8 cellular contexts compared by ENCODE assay signal in genomic region chr1:220094016-220094911, GRCh38. TPM values are rescaled to one million over a fixed set of nuclear protein-coding genes. Genes with fewer than 3 reads are reported as not detected.
A peak's percentile ranks its signal among the peaks of the same experiment; 100 is the strongest.
DNase-seq lines count a peak whose midpoint lies in the region; ATAC-seq, FAIRE-seq and TF ChIP-seq lines count a peak whose summit lies in the region.

Gene IARS2 (plus strand): TSS chr1:220094132. CDS start chr1:220094217, 85 bp downstream.

- H3K27me3 ChIP-seq in bronchial epithelial cell (ENCODE audit: control insufficient read depth, insufficient read depth, low read length), result no peaks in the 10 kb centered on the region

- DNase-seq in NCI-H345 (lab: John Stamatoyannopoulos, UW), result peak; percentile 93
- no peak for DNase-seq in NCI-H345 treated with DMSO at 0.1 percent for 48 hours (lab: John Stamatoyannopoulos, UW; ENCODE audit: unreplicated experiment)
- peak; percentile 67 for DNase-seq in NCI-H2107 treated with DMSO at 0.1 percent for 48 hours (lab: John Stamatoyannopoulos, UW; ENCODE audit: unreplicated experiment)
- peak; percentile 57 for DNase-seq in bronchial epithelial cell (ENCODE audit: low read depth)
- DNase-seq in inferior parietal cortex (ENCODE audit: extremely low spot score), result peak; percentile 82
- peak; percentile 80 to 90 for DNase-seq in stimulated activated CD4-positive, alpha-beta T cell treated with anti-CD3 and anti-CD28 coated beads, Interleukin-12 subunit alpha, Interleukin-12 subunit beta, amount 100 ng/mL, for 24 hours (ENCODE audit: low read depth in 2 of 2)

- no peak for FAIRE-seq in bronchial epithelial cell (lab: Jason Lieb, UNC)

- no peak for TF ChIP-seq CTCF in WI38 (IDR thresholded peaks at IDR 0.05; ENCODE audit: low read depth, low read length)
- no peak for TF ChIP-seq CTCF in bronchial epithelial cell (IDR thresholded peaks at IDR 0.05; ENCODE audit: insufficient read depth, low read length, severe bottlenecking)

- peaks cover 5% of the 10 kb centered on the region for H3K36me3 ChIP-seq in bronchial epithelial cell (ENCODE audit: control insufficient read depth, insufficient read depth, low read length)

- H3K4me3 ChIP-seq in WI38 (ENCODE audit: low read depth, low read length) (peak within 1 kb of the TSS; percentile 88), bronchial epithelial cell (ENCODE audit: low read depth, low read length) (peak within 1 kb of the TSS; percentile 69)

- peak; percentile 51 for ATAC-seq in HG02970 (IDR thresholded peaks at IDR 0.05; ENCODE audit: low FRiP score, unreplicated experiment)

RNA-seq across cellular contexts. Expression of gene IARS2, which starts in this region (rescaled TPM):
- 107 and 113 TPM in 2 replicates for total RNA-seq in bronchial epithelial cell
